ENCODE assay signal across 15 cellular contexts in genomic region chr19:29841209-29841558, GRCh38. TPM values are rescaled to one million over a fixed set of nuclear protein-coding genes. Genes with fewer than 3 reads are reported as not detected.
DNase-seq lines count a peak whose midpoint lies in the region; ATAC-seq, FAIRE-seq and TF ChIP-seq lines count a peak whose summit lies in the region.
"Had no signal": no experiment of that assay in that cellular context is flagged by ENCODE, and none has a peak within 500 bp of the region (broad histone marks: within the 10 kb centered on the region; RNA-seq: fewer than 3 reads in every experiment).

No MANE protein-coding gene starts in this region.

- DNase-seq in 8988T: peak; percentile 58
- DNase-seq in GM23248: peak; percentile 29
- peak; percentile 47 to 87 (median 82) for DNase-seq in adrenal gland
- peak; percentile 54 for DNase-seq in HepG2 (ENCODE audit: low spot score)
- no peak for DNase-seq in NCI-H2196 (lab: John Stamatoyannopoulos, UW; ENCODE audit: unreplicated experiment)
- no peak for DNase-seq in T-helper 17 cell
- no peak for DNase-seq in T-helper 2 cell
- DNase-seq: activated CD4-positive, alpha-beta T cell treated with anti-CD3 and anti-CD28 coated beads, Interleukin-2, amount 10 ng/mL, durations not matched to agents 7 days and 5 days; activated T-cell treated with anti-CD3 and anti-CD28 coated beads, Interleukin-2, amount 50 U/mL, for 1 hour; cerebellar nuclear complex; NCI-H1092; stimulated activated CD4-positive, alpha-beta T cell treated with anti-CD3 and anti-CD28 coated beads, Interleukin-12 subunit alpha, Interleukin-12 subunit beta, amount 100 ng/mL, for 4 hours had no signal

- no peaks in the 10 kb centered on the region for H3K27me3 Mint-ChIP-seq in T-helper 17 cell
- H3K27me3 Mint-ChIP-seq: activated CD4-positive, alpha-beta T cell treated with anti-CD3 and anti-CD28 coated beads, Interleukin-2, amount 10 ng/mL, durations not matched to agents 7 days and 5 days had no signal

- peaks cover 19% of the 10 kb centered on the region for H3K4me1 Mint-ChIP-seq in T-helper 17 cell

- CTCF ChIA-PET in HepG2 (lab: Yijun Ruan, JAX; ENCODE audit: low intra/inter-chr PET ratio, low total read pairs): no interaction called here

- no peak; the same call in 1 of the 2 replicates for TF ChIP-seq RAD21 in HepG2 (CRISPR knock-in tag; IDR thresholded peaks at IDR 0.05)

- no peak for TF ChIP-seq CTCF in adrenal gland (IDR thresholded peaks at IDR 0.05)
- TF ChIP-seq CTCF in HepG2 (CRISPR knock-in tag; IDR thresholded peaks at IDR 0.05): no peak

- TSS peak; percentile 91 for BruUV-seq in HepG2 (replicated peaks; lab: Mats Ljungman, UMichigan)

- H3K79me2 ChIP-seq in GM23248 (ENCODE audit: insufficient read depth) (no peaks in the 10 kb centered on the region), HepG2 (ENCODE audit: insufficient read depth, low read length) (no peaks in the 10 kb centered on the region)

- 81 to 83% methylated on average over 3 of the region's 3 CpGs for WGBS in GM23248 (ENCODE audit: low coverage in 1 of 2, low lambda C conversion rate in 2 of 2, missing lambda C conversion rate in 2 of 2), 2 experiments
- WGBS in adrenal gland, 4 donors: 54 to 70% (median 59%) methylated on average over 2 to 3 of the region's 3 CpGs
- 25% methylated on average over 3 of the region's 3 CpGs for WGBS in HepG2 (ENCODE audit: low lambda C conversion rate)

- H3K36me3 ChIP-seq in GM23248 (ENCODE audit: low read depth): no peaks in the 10 kb centered on the region
- H3K36me3 ChIP-seq in adrenal gland (replicated peaks in 1 of 2): no peaks in the 10 kb centered on the region
- H3K36me3 ChIP-seq in HepG2 (replicated peaks in 1 of 2; ENCODE audit: control insufficient read depth in 1 of 2, insufficient read depth in 2 of 2, low read length in 2 of 2): no peaks in the 10 kb centered on the region
- H3K36me3 ChIP-seq: heart right ventricle had no signal

- H3K27me3 ChIP-seq in GM23248 (replicated peaks; ENCODE audit: insufficient read depth) (peaks cover 15% of the 10 kb centered on the region), adrenal gland (no peaks in the 10 kb centered on the region), HepG2 (ENCODE audit: control insufficient read depth in 1 of 2, insufficient read depth in 2 of 2, low read length in 2 of 2) (no peaks in the 10 kb centered on the region)

- TF ChIP-seq POLR2A in adrenal gland (IDR thresholded peaks at IDR 0.05) (no peak), HepG2 (IDR thresholded peaks at IDR 0.05; ENCODE audit: insufficient read depth in 1 of 2, low read depth in 2 of 2, low read length in 2 of 2) (no peak)

- H3K4me3 ChIP-seq in GM23248: no peak overlapping the region
- H3K4me3 ChIP-seq in adrenal gland: no peak overlapping the region
- peak overlapping the region in 1 of 3 experiments; percentile 35; a peak in 3 of 6 replicates for H3K4me3 ChIP-seq in HepG2 (replicated peaks in 1 of 3; ENCODE audit: insufficient read depth in 1 of 3, low read depth in 2 of 3, low read length in 3 of 3)
- H3K4me3 ChIP-seq: heart right ventricle had no signal

- TF ChIP-seq EP300 in HepG2 (IDR thresholded peaks at IDR 0.05; ENCODE audit: low read depth in 2 of 2, low read length in 2 of 2) (no peak), HepG2 (CRISPR knock-in tag; IDR thresholded peaks at IDR 0.05; ENCODE audit: borderline replicate concordance) (0 out of 2 replicates have a peak, but pooled peaks have one; percentile 19)

- in situ Hi-C loops in GM23248 (cut with MboI): no loop called here
- in situ Hi-C loops in HepG2 (cut with HindIII; ENCODE audit: extremely low pct_ligation_motif_present, low pct_unique_long_range_greater_than_20kb): no loop called here

- H4K20me1 ChIP-seq in GM23248 (ENCODE audit: insufficient read depth) (no peaks in the 10 kb centered on the region), HepG2 (ENCODE audit: insufficient read depth, low read length) (no peaks in the 10 kb centered on the region)

- H3K9me2 ChIP-seq in GM23248 (ENCODE audit: insufficient read depth): no peaks in the 10 kb centered on the region

- H3K9ac ChIP-seq in GM23248 (no peak overlapping the region), HepG2 (ENCODE audit: insufficient read depth, low read depth, low read length) (peak overlapping the region; percentile 23)

- no peak overlapping the region for H3K27ac ChIP-seq in GM23248
- H3K27ac ChIP-seq in adrenal gland: peak overlapping the region in 4 of 5 donors; percentile 48 to 91 (median 73)
- peak overlapping the region; percentile 50 for H3K27ac ChIP-seq in HepG2 (ENCODE audit: extremely low read length, insufficient read depth, low read length)
- H3K27ac ChIP-seq: heart right ventricle had no signal

- no peaks in the 10 kb centered on the region for H3F3A ChIP-seq in GM23248 (ENCODE audit: insufficient read depth)

- H3K4me2 ChIP-seq in GM23248 (ENCODE audit: unreplicated experiment) (no peak overlapping the region), HepG2 (ENCODE audit: low read depth, low read length) (peak overlapping the region; percentile 75)

- FAIRE-seq in HepG2 (lab: Jason Lieb, UNC): no peak
- FAIRE-seq: D721Med had no signal

- H3K4me3 Mint-ChIP-seq in T-helper 17 cell: no peak overlapping the region
- H3K4me3 Mint-ChIP-seq: activated CD4-positive, alpha-beta T cell treated with anti-CD3 and anti-CD28 coated beads, Interleukin-2, amount 10 ng/mL, durations not matched to agents 7 days and 5 days had no signal

- POLR2A ChIA-PET in HepG2 (lab: Yijun Ruan, JAX): interaction anchor here (0.8 to 1.1 kb wide), 3 partner anchors 32 to 101 kb away, joined by 3 to 5 read pairs (median 3); partner anchors contain the start of gene URI1

- H3K36me3 Mint-ChIP-seq in T-helper 17 cell (ENCODE audit: low read depth): no peaks in the 10 kb centered on the region

- no peak overlapping the region for H3K27ac Mint-ChIP-seq in T-helper 17 cell

- peak; percentile 37 for ATAC-seq in HepG2
- ATAC-seq in T-helper 17 cell: no peak
- no peak for ATAC-seq in GM21447 (IDR thresholded peaks at IDR 0.05; ENCODE audit: unreplicated experiment)
- ATAC-seq: heart right ventricle had no signal

- H2AFZ ChIP-seq in GM23248 (no peak overlapping the region), HepG2 (ENCODE audit: low read length) (peak overlapping the region; percentile 31)

- H3K4me1 ChIP-seq in GM23248 (ENCODE audit: insufficient read depth): peaks cover 14% of the 10 kb centered on the region; the same call in 1 of the 2 replicates
- peaks cover 13 to 25% of the 10 kb centered on the region in 2 donors for H3K4me1 ChIP-seq in adrenal gland (replicated peaks in 1 of 2)
- H3K4me1 ChIP-seq in HepG2 (ENCODE audit: insufficient read depth, low read length): peaks cover 65% of the 10 kb centered on the region

- H3K9me3 ChIP-seq in GM23248 (ENCODE audit: low read depth) (no peaks in the 10 kb centered on the region), adrenal gland (replicated peaks in 1 of 3) (no peaks in the 10 kb centered on the region), HepG2 (ENCODE audit: low read length) (no peaks in the 10 kb centered on the region), T-helper 17 cell (ENCODE audit: control insufficient read depth, low read length, poor library complexity, severe bottlenecking) (no peaks in the 10 kb centered on the region)
- H3K9me3 ChIP-seq: heart right ventricle had no signal

- intact Hi-C loops in adrenal gland (cut with DNase I): no loop called here
- intact Hi-C loops in HepG2 (cut with micrococcal nuclease; ENCODE audit: unreplicated experiment): no loop called here

TF ChIP-seq in HepG2, 621 proteins besides CTCF, POLR2A, EP300 and RAD21 (continues in another document):
- no peak for TF ChIP-seq ZNF12 (CRISPR knock-in tag; IDR thresholded peaks at IDR 0.05)
- no peak for TF ChIP-seq TSC22D2 (CRISPR knock-in tag; IDR thresholded peaks at IDR 0.05; ENCODE audit: borderline replicate concordance)
- no peak for TF ChIP-seq SIN3A (IDR thresholded peaks at IDR 0.05; ENCODE audit: borderline replicate concordance, low read depth, low read length)
- no peak for TF ChIP-seq PBX2 (CRISPR knock-in tag; IDR thresholded peaks at IDR 0.05)

RNA-seq across cellular contexts. Expression of gene CCNE1, which starts 29.4 kb away (rescaled TPM):
- total RNA-seq in GM23248 (2014; rRNA removed; shearing (Covaris generic)): 2.8 and 6.5 TPM in 2 replicates
- polyA plus RNA-seq in GM23248 (2016; fragmentation: Nextera tagmentation; extraction: Ambion mirVana): 5.1 and 5.2 TPM in 2 replicates
- 1 to 10 TPM; 3.0 to 10.0 (median 7.0) TPM for total RNA-seq in adrenal gland
- polyA plus RNA-seq in adrenal gland: 10 to 100 TPM in 1 of 3 donors, 1 to 10 TPM in 2; 8.5 to 10.8 (median 9.5) TPM
- total RNA-seq in HepG2 (2016; rRNA removed; fragmentation: Illumina TruSeq; extraction: Trizol): 46.9 and 50.6 TPM in 2 replicates
- total RNA-seq in HepG2 (2016; cell fraction: cytosol; rRNA removed; fragmentation: Illumina TruSeq; extraction: Trizol; ENCODE audit: low read depth): 38.2 and 42.8 TPM in 2 replicates
- total RNA-seq in HepG2 (2016; cell fraction: insoluble cytoplasmic fraction; rRNA removed; fragmentation: Illumina TruSeq; extraction: Trizol): 46.5 and 48.3 TPM in 2 replicates
- 68.3 and 74.7 TPM in 2 replicates for total RNA-seq in HepG2 (2016; cell fraction: membrane; rRNA removed; fragmentation: Illumina TruSeq; extraction: Trizol)
- total RNA-seq in HepG2 (2016; cell fraction: nucleus; rRNA removed; fragmentation: Illumina TruSeq; extraction: Trizol): 25.8 and 26.1 TPM in 2 replicates
- polyA plus RNA-seq in HepG2 (2011; rRNA removed): 12.4 and 16.0 TPM in 2 replicates
- 13.7 and 13.8 TPM in 2 replicates for polyA plus RNA-seq in HepG2 (2011; cell fraction: cytosol; rRNA removed)
- polyA plus RNA-seq in HepG2 (2011; cell fraction: nucleus; rRNA removed): 12.6 and 14.9 TPM in 2 replicates
- polyA plus RNA-seq in HepG2 (2012): 9.4 and 15.3 TPM in 2 replicates
- 41.9 and 55.0 TPM in 2 replicates for polyA plus RNA-seq in HepG2 (2016; cell fraction: cytosol; fragmentation: Illumina TruSeq; extraction: Trizol; ENCODE audit: low read depth)
- polyA plus RNA-seq in HepG2 (2016; cell fraction: insoluble cytoplasmic fraction; fragmentation: Illumina TruSeq; extraction: Trizol; ENCODE audit: low read depth): 48.2 and 54.2 TPM in 2 replicates
- polyA plus RNA-seq in HepG2 (2016; cell fraction: membrane; fragmentation: Illumina TruSeq; extraction: Trizol; ENCODE audit: low read depth): 56.6 and 66.9 TPM in 2 replicates
- polyA plus RNA-seq in HepG2 (2016; cell fraction: nucleus; fragmentation: Illumina TruSeq; extraction: Trizol; ENCODE audit: insufficient read depth, low read depth): 46.3 and 47.1 TPM in 2 replicates
- polyA minus RNA-seq in HepG2 (2011; rRNA and poly(A)+ RNA removed; ENCODE audit: low replicate concordance): 11.3 and 13.3 TPM in 2 replicates
- 6.7 and 7.8 TPM in 2 replicates for polyA minus RNA-seq in HepG2 (2011; cell fraction: cytosol; rRNA and poly(A)+ RNA removed)
- polyA minus RNA-seq in HepG2 (2011; cell fraction: nucleus; rRNA and poly(A)+ RNA removed): 8.7 and 9.8 TPM in 2 replicates
- total RNA-seq in T-helper 17 cell: 1 to 10 TPM; 3.8 to 7.4 TPM

Comparison
In these comparisons a context has a peak if more than half of its experiments do, and no peak if none do; other contexts are left out.
1. DNase-seq: peak in 8988T (single experiment), GM23248 (single experiment), adrenal gland (7 of 7) and HepG2 (single experiment); none in NCI-H2196 (single experiment), T-helper 17 cell (0 of 3) and T-helper 2 cell (0 of 5).